ENCODE assay signal across 1 cellular context in the genomic region with DNA sequence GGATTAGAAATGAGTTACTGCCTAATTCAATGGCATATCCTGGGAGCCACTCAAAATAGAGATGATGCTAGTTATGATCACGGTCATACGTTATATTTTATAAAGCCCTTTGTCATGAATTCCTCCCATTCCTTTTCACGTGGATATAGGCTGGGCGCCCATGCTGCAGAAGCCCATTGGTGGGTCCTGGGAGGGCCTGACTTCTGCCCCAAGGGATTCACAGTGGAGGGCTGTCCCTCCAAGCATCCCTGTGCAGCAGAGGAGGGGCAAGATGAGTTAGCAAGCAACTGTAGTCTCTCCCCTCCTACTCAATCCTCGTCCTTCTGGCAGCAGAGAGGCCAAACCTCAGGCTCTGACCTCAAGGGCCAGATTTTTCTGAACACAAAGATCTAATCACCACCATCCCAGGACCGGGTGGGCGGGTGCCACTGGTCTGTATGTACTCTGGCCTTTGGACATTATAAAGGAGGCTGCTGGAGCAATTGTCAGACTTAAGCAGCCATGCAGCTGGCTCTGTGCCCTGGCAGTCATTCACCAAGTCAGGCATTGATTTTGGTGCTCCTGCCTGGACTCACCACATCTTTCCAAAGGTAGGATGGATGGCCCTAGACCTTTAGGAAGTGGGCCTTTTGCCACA.
TF ChIP-seq lines count a peak whose summit lies in the region.

No MANE protein-coding gene starts in this region.

TF ChIP-seq in IMR-90, 13 proteins besides CTCF, POLR2A, EP300 and RAD21:
- TF ChIP-seq MAFK (IDR thresholded peaks at IDR 0.05; ENCODE audit: low read depth, low read length) (no peak), FOS (IDR thresholded peaks at IDR 0.05; ENCODE audit: low read depth, low read length) (no peak), RFX5 (IDR thresholded peaks at IDR 0.05; ENCODE audit: low read depth, low read length) (no peak), CEBPB (IDR thresholded peaks at IDR 0.05; ENCODE audit: low read depth, low read length) (no peak), RCOR1 (IDR thresholded peaks at IDR 0.05; ENCODE audit: insufficient replicate concordance, low read length) (no peak), MAZ (IDR thresholded peaks at IDR 0.05; ENCODE audit: borderline replicate concordance, low read depth, low read length) (no peak), BHLHE40 (IDR thresholded peaks at IDR 0.05; ENCODE audit: low read depth, low read length) (no peak), NFE2L2 (IDR thresholded peaks at IDR 0.05; ENCODE audit: low read depth, low read length) (no peak), CHD1 (IDR thresholded peaks at IDR 0.05; ENCODE audit: low read depth, low read length) (no peak), SMC3 (IDR thresholded peaks at IDR 0.05; ENCODE audit: low read depth, low read length) (no peak), MXI1 (IDR thresholded peaks at IDR 0.05; ENCODE audit: borderline replicate concordance, low read depth, low read length) (no peak)
- TF ChIP-seq, protein P1, sequence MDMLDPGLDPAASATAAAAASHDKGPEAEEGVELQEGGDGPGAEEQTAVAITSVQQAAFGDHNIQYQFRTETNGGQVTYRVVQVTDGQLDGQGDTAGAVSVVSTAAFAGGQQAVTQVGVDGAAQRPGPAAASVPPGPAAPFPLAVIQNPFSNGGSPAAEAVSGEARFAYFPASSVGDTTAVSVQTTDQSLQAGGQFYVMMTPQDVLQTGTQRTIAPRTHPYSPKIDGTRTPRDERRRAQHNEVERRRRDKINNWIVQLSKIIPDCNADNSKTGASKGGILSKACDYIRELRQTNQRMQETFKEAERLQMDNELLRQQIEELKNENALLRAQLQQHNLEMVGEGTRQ (IDR thresholded peaks at IDR 0.05; ENCODE audit: low read depth, low read length), result no peak
- TF ChIP-seq, protein P2, sequence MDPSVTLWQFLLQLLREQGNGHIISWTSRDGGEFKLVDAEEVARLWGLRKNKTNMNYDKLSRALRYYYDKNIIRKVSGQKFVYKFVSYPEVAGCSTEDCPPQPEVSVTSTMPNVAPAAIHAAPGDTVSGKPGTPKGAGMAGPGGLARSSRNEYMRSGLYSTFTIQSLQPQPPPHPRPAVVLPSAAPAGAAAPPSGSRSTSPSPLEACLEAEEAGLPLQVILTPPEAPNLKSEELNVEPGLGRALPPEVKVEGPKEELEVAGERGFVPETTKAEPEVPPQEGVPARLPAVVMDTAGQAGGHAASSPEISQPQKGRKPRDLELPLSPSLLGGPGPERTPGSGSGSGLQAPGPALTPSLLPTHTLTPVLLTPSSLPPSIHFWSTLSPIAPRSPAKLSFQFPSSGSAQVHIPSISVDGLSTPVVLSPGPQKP (IDR thresholded peaks at IDR 0.05; ENCODE audit: borderline replicate concordance, low read depth, low read length), result no peak
